Comparison of ENCODE assay signal across 10 cellular contexts in genomic region chr9:104743377-104743985, GRCh38. TPM values are rescaled to one million over a fixed set of nuclear protein-coding genes. Genes with fewer than 3 reads are reported as not detected.
DNase-seq lines count a peak whose midpoint lies in the region; ATAC-seq and TF ChIP-seq lines count a peak whose summit lies in the region.
"Had no signal": no experiment of that assay in that cellular context is flagged by ENCODE, and none has a peak within 500 bp of the region (broad histone marks: within the 10 kb centered on the region; RNA-seq: fewer than 3 reads in every experiment).

No MANE protein-coding gene starts in this region.

- H3K9me3 ChIP-seq in naive thymus-derived CD4-positive, alpha-beta T cell (ENCODE audit: control insufficient read depth in 2 of 3, low read length in 3 of 3) = no peaks in the 10 kb centered on the region

- H3K4me1 ChIP-seq in naive thymus-derived CD4-positive, alpha-beta T cell (ENCODE audit: control insufficient read depth in 2 of 2, insufficient read depth in 2 of 2, low read length in 2 of 2) = peaks cover 0 to 3% of the 10 kb centered on the region in 2 donors

- ATAC-seq in GM18498 (IDR thresholded peaks at IDR 0.05; ENCODE audit: unreplicated experiment) = peak; percentile 40
- peak; percentile 38 for ATAC-seq in HG02678 (IDR thresholded peaks at IDR 0.05; ENCODE audit: unreplicated experiment)
- peak; percentile 47 for ATAC-seq in naive thymus-derived CD4-positive, alpha-beta T cell
- no peak for ATAC-seq in HG02970 (IDR thresholded peaks at IDR 0.05; ENCODE audit: low FRiP score, unreplicated experiment)

- DNase-seq in BJ (ENCODE audit: low read depth) (peak; percentile 19), NB4 (ENCODE audit: low read depth) (peak; percentile 80), SIG-M5 (lab: John Stamatoyannopoulos, UW) (peak; percentile 13), dorsolateral prefrontal cortex (no peak)
- peak in 7 of 9 donors; percentile 35 to 76 (median 68) for DNase-seq in naive thymus-derived CD4-positive, alpha-beta T cell

- peaks cover 7 to 20% (median 14%) of the 10 kb centered on the region in 7 donors for H3K4me1 Mint-ChIP-seq in naive thymus-derived CD4-positive, alpha-beta T cell

- H3K9me3 Mint-ChIP-seq in naive thymus-derived CD4-positive, alpha-beta T cell = no peaks in the 10 kb centered on the region

- CTCF ChIA-PET in BJ (lab: Yijun Ruan, JAX) = interaction anchor here (0.7 to 1.4 kb wide), 2 partner anchors 20 to 357 kb away, joined by 3 to 4 read pairs; no protein-coding TSS in a partner anchor
- CTCF ChIA-PET in naive thymus-derived CD4-positive, alpha-beta T cell (lab: Charles Lee) = interaction anchor here (0.6 kb wide), 1 partner anchor 994 kb away, joined by 3 read pairs; no protein-coding TSS in a partner anchor

- no peaks in the 10 kb centered on the region for H3K36me3 ChIP-seq in BJ (ENCODE audit: control insufficient read depth, insufficient read depth, low read length)
- H3K36me3 ChIP-seq in naive thymus-derived CD4-positive, alpha-beta T cell (ENCODE audit: control insufficient read depth in 2 of 3, insufficient read depth in 3 of 3, low read length in 3 of 3) = peaks cover 0 to 5% (median 0%) of the 10 kb centered on the region in 3 experiments

- TF ChIP-seq CTCF in BJ (IDR thresholded peaks at IDR 0.05; ENCODE audit: insufficient read depth, low read depth, low read length) (peak; percentile 62), NB4 (IDR thresholded peaks at IDR 0.05; ENCODE audit: low read depth, low read length) (peak; percentile 45), dorsolateral prefrontal cortex (IDR thresholded peaks at IDR 0.05 in 54 of 56, conservative IDR thresholded peaks at IDR 0.05 in 2 of 56; ENCODE audit: low read depth in 1 of 56, partially characterized antibody in 56 of 56) (peak; percentile 26 to 91 (median 76))

- H3K27me3 Mint-ChIP-seq in naive thymus-derived CD4-positive, alpha-beta T cell = peaks cover 0 to 2% (median 0%) of the 10 kb centered on the region in 5 donors

- intact Hi-C loops in dorsolateral prefrontal cortex (cut with DNase I) = loop anchor here in 1 of 2 donors (10.0 kb wide), 1 partner anchor 649 kb away; the partner anchor contains the start of gene SMC2
- intact Hi-C loops in naive thymus-derived CD4-positive, alpha-beta T cell (cut with micrococcal nuclease) = loop anchor here (1.0 to 10.0 kb wide), 4 partner anchors 381 to 949 kb away; no protein-coding TSS in a partner anchor

- no peak overlapping the region for H3K27ac ChIP-seq in dorsolateral prefrontal cortex
- H3K27ac ChIP-seq in naive thymus-derived CD4-positive, alpha-beta T cell (ENCODE audit: low read depth, low read length) = no peak overlapping the region
- H3K27ac ChIP-seq: skin epidermis had no signal

- H3K4me3 ChIP-seq in BJ (ENCODE audit: low read depth, low read length) (no peak overlapping the region), NB4 (ENCODE audit: low read depth, low read length) (no peak overlapping the region), dorsolateral prefrontal cortex (no peak overlapping the region)
- H3K4me3 ChIP-seq in naive thymus-derived CD4-positive, alpha-beta T cell (ENCODE audit: low read length) = no peak overlapping the region
- H3K4me3 ChIP-seq: skin epidermis had no signal

- POLR2A ChIA-PET in BJ (lab: Charles Lee) = no interaction called here
- POLR2A ChIA-PET in naive thymus-derived CD4-positive, alpha-beta T cell (lab: Charles Lee) = no interaction called here

- no peaks in the 10 kb centered on the region for H3K36me3 Mint-ChIP-seq in naive thymus-derived CD4-positive, alpha-beta T cell

- H3K27ac Mint-ChIP-seq in naive thymus-derived CD4-positive, alpha-beta T cell = peak overlapping the region in 1 of 9 donors; percentile 84

- H3K4me3 Mint-ChIP-seq in naive thymus-derived CD4-positive, alpha-beta T cell = no peak overlapping the region

- no peak for TF ChIP-seq POLR2A in NB4 (IDR thresholded peaks at IDR 0.05; ENCODE audit: extremely low read depth, insufficient read length)

- no peaks in the 10 kb centered on the region for H3K27me3 ChIP-seq in BJ (ENCODE audit: control insufficient read depth, insufficient read depth, low read length)
- H3K27me3 ChIP-seq in dorsolateral prefrontal cortex = no peaks in the 10 kb centered on the region
- H3K27me3 ChIP-seq in naive thymus-derived CD4-positive, alpha-beta T cell (ENCODE audit: control insufficient read depth in 2 of 2, insufficient read depth in 2 of 2, low read length in 2 of 2) = no peaks in the 10 kb centered on the region

RNA-seq across cellular contexts. Expression of gene NIPSNAP3A, which starts 4.0 kb away (rescaled TPM):
- polyA plus RNA-seq in BJ (2011; rRNA removed) = 40.6 and 62.8 TPM in 2 replicates
- polyA minus RNA-seq in BJ (2011; rRNA and poly(A)+ RNA removed) = 6.7 and 8.5 TPM in 2 replicates
- 10 to 100 TPM; 13.9 to 29.9 (median 22.9) TPM for total RNA-seq in dorsolateral prefrontal cortex
- total RNA-seq in naive thymus-derived CD4-positive, alpha-beta T cell = 10 to 100 TPM in 4 of 5 experiments, 1 to 10 TPM in 1; 7.1 to 17.4 (median 13.4) TPM
- 10 to 100 TPM; 19.5 to 22.1 TPM for polyA plus RNA-seq in naive thymus-derived CD4-positive, alpha-beta T cell

RNA-seq across cellular contexts. Expression of gene NIPSNAP3B, which starts 20.4 kb away (rescaled TPM):
- 0.75 and 0.96 TPM in 2 replicates for polyA plus RNA-seq in BJ (2011; rRNA removed)
- polyA minus RNA-seq in BJ (2011; rRNA and poly(A)+ RNA removed) = 0.26 and 0.76 TPM in 2 replicates
- total RNA-seq in dorsolateral prefrontal cortex = 10 to 100 TPM in 99 of 120 experiments, 1 to 10 TPM in 21; 3.9 to 21.5 (median 13.1) TPM
- total RNA-seq in naive thymus-derived CD4-positive, alpha-beta T cell = 1 to 10 TPM in 3 of 5 experiments, under 1 TPM in 2; 0.77 to 2.7 (median 1.1) TPM
- polyA plus RNA-seq in naive thymus-derived CD4-positive, alpha-beta T cell = 1 to 10 TPM in 1 of 2 donors, under 1 TPM in 1; 0.33 to 1.5 TPM

RNA-seq across cellular contexts. Expression of gene OR13D1, which starts 49.2 kb away (rescaled TPM):
- polyA plus RNA-seq in BJ (2011; rRNA removed) = not detected in 2 replicates
- not detected in 2 replicates for polyA minus RNA-seq in BJ (2011; rRNA and poly(A)+ RNA removed)
- not detected for total RNA-seq in dorsolateral prefrontal cortex
- total RNA-seq in naive thymus-derived CD4-positive, alpha-beta T cell = not detected
- not detected for polyA plus RNA-seq in naive thymus-derived CD4-positive, alpha-beta T cell
- total RNA-seq: T-helper 1 cell treated with Interleukin-12 subunit alpha and Interleukin-12 subunit beta and Interleukin-4 antibody, amounts not matched to agents 30 ng/mL and 1 ng/mL, for 36 hours had no signal

Comparison
In these comparisons a context has a peak if more than half of its experiments do, and no peak if none do; other contexts are left out.
1. DNase-seq: peak in BJ (single experiment), NB4 (single experiment), SIG-M5 (single experiment) and naive thymus-derived CD4-positive, alpha-beta T cell (7 of 9); none in dorsolateral prefrontal cortex (0 of 10).
2. Peak in every context shown above with its lines, with median percentiles within 50 percentile points of each other: CTCF ChIP-seq.